ENCODE assay signal across 19 cellular contexts in genomic region chr11:17572791-17573460, GRCh38. TPM values are rescaled to one million over a fixed set of nuclear protein-coding genes. Genes with fewer than 3 reads are reported as not detected.
"Had no signal": no experiment of that assay in that cellular context is flagged by ENCODE, and none has a peak within 500 bp of the region (broad histone marks: within the 10 kb centered on the region; RNA-seq: fewer than 3 reads in every experiment).

No MANE protein-coding gene starts in this region.

- H3K4me3 ChIP-seq: cardiac muscle cell, gastrocnemius medialis, sigmoid colon had no signal

- H3K36me3 Mint-ChIP-seq: naive thymus-derived CD4-positive, alpha-beta T cell had no signal

- DNase-seq: activated CD4-positive, alpha-beta T cell treated with anti-CD3 and anti-CD28 coated beads for 1 hour; activated CD8-positive, alpha-beta T cell treated with anti-CD3 and anti-CD28 coated beads for 36 hours; activated naive CD4-positive, alpha-beta T cell treated with Interleukin-2 at 50 U/mL for 16 hours; effector CD4-positive, alpha-beta T cell; gastrocnemius medialis; midbrain; sigmoid colon; stimulated activated CD4-positive, alpha-beta T cell treated with anti-CD3 and anti-CD28 coated beads, Interleukin-12 subunit alpha, Interleukin-12 subunit beta, amount 100 ng/mL, for 4 hours; stimulated activated naive CD4-positive, alpha-beta T cell; T-helper 9 cell had no signal

- H3K9me3 ChIP-seq: gastrocnemius medialis, sigmoid colon had no signal

- H3K27me3 ChIP-seq: cardiac muscle cell, gastrocnemius medialis, sigmoid colon had no signal

- H3K27me3 Mint-ChIP-seq: activated CD8-positive, alpha-beta T cell treated with anti-CD3 and anti-CD28 coated beads for 36 hours had no signal

- H3K4me3 Mint-ChIP-seq: activated CD8-positive, alpha-beta T cell treated with anti-CD3 and anti-CD28 coated beads for 36 hours; activated T-helper 1 cell treated with anti-CD3 and anti-CD28 coated beads, Interleukin-12 subunit alpha, Interleukin-12 subunit beta, Interleukin-2, Interleukin-4 antibody, amounts not matched to agents 30 ng/mL and 10 ng/mL and 1 ng/mL, durations not matched to agents 14 hours and 24 hours and 36 hours had no signal

- H3K36me3 ChIP-seq: cardiac muscle cell, gastrocnemius medialis, sigmoid colon had no signal

- H3K4me1 ChIP-seq: gastrocnemius medialis, sigmoid colon had no signal

- ATAC-seq: gastrocnemius medialis had no signal

- H3K27ac ChIP-seq: cardiac muscle cell, gastrocnemius medialis, sigmoid colon had no signal

- H3K9me3 Mint-ChIP-seq: activated CD8-positive, alpha-beta T cell treated with anti-CD3 and anti-CD28 coated beads for 36 hours; activated T-helper 1 cell treated with anti-CD3 and anti-CD28 coated beads, Interleukin-12 subunit alpha, Interleukin-12 subunit beta, Interleukin-2, Interleukin-4 antibody, amounts not matched to agents 30 ng/mL and 10 ng/mL and 1 ng/mL, durations not matched to agents 14 hours and 24 hours and 36 hours; naive thymus-derived CD4-positive, alpha-beta T cell had no signal

- H3K27ac Mint-ChIP-seq: activated CD8-positive, alpha-beta T cell treated with anti-CD3 and anti-CD28 coated beads for 36 hours; activated T-helper 1 cell treated with anti-CD3 and anti-CD28 coated beads, Interleukin-12 subunit alpha, Interleukin-12 subunit beta, Interleukin-2, Interleukin-4 antibody, amounts not matched to agents 30 ng/mL and 10 ng/mL and 1 ng/mL, durations not matched to agents 14 hours and 24 hours and 36 hours had no signal

RNA-seq across cellular contexts. Expression of gene OTOG, which starts 25.9 kb away (rescaled TPM):
- total RNA-seq: activated CD8-positive, alpha-beta T cell treated with anti-CD3 and anti-CD28 coated beads for 36 hours; activated T-helper 1 cell treated with anti-CD3 and anti-CD28 coated beads, Interleukin-12 subunit alpha, Interleukin-12 subunit beta, Interleukin-2, Interleukin-4 antibody, amounts not matched to agents 30 ng/mL and 10 ng/mL and 1 ng/mL, durations not matched to agents 14 hours and 24 hours and 36 hours; fibroblast of lung; gastrocnemius medialis; kidney epithelial cell; lower leg skin; naive thymus-derived CD4-positive, alpha-beta T cell; omental fat pad; pulmonary artery endothelial cell had no signal
- polyA plus RNA-seq: adipose tissue; cardiac muscle cell; fibroblast of lung; naive thymus-derived CD4-positive, alpha-beta T cell had no signal

RNA-seq across cellular contexts. Expression of gene USH1C, which starts 28.7 kb away (rescaled TPM):
- total RNA-seq: activated CD8-positive, alpha-beta T cell treated with anti-CD3 and anti-CD28 coated beads for 36 hours; activated T-helper 1 cell treated with anti-CD3 and anti-CD28 coated beads, Interleukin-12 subunit alpha, Interleukin-12 subunit beta, Interleukin-2, Interleukin-4 antibody, amounts not matched to agents 30 ng/mL and 10 ng/mL and 1 ng/mL, durations not matched to agents 14 hours and 24 hours and 36 hours; fibroblast of lung; naive thymus-derived CD4-positive, alpha-beta T cell; pulmonary artery endothelial cell had no signal
- polyA plus RNA-seq: cardiac muscle cell; fibroblast of lung; naive thymus-derived CD4-positive, alpha-beta T cell had no signal
